Comparison of ENCODE assay signal across 1 cellular context in the genomic region with DNA sequence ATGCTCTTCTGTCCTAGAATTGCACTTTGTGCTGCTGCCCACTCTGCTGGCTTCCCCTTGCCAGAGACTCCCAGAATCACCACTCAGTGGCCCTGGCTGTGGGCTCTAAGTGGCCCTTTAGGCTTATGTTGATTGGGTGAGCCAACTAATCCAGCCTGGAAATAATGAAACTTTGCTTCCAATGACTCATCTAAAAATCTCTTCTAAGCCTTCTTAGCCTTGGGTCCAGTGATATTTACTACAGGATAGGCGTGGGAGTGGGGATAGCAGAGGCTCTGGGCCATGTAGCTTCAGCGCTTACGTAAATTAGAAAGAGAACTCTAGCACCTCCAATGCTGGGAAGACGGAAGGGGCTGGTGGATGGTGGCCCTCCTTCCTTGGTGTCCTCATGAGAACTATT.
TF ChIP-seq lines count a peak whose summit lies in the region.

No MANE protein-coding gene starts in this region.

TF ChIP-seq in GM23338, 12 proteins besides CTCF, POLR2A, EP300 and RAD21 (continued from another document):
- no peak for TF ChIP-seq ZNF462 (CRISPR knock-in tag; IDR thresholded peaks at IDR 0.05)
- no peak for TF ChIP-seq JUNB (IDR thresholded peaks at IDR 0.05; ENCODE audit: unreplicated experiment)
- no peak for TF ChIP-seq ZNF331 (CRISPR knock-in tag; IDR thresholded peaks at IDR 0.05; ENCODE audit: low read depth)
TF ChIP-seq in GM23338: peak in this region for 0.
